Comparison of ENCODE assay signal across 33 cellular contexts in the genomic region with DNA sequence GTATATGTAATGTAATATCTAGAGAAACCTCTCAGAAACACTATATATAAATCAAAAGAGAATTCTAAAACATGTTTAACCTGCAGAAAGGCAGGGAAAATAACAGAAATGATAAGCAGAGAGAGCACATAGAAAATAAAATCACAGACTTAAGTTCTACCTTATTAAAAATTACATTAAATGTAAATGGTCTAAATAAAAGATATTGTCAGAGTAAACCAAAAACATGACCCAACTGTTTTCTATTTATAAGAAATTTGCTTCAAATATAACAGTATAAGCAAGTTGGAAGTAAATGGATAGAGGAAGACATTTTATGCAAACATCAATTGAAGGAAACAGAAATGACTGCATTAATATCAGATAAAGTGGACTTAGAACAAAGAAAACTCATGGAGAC. TPM values are rescaled to one million over a fixed set of nuclear protein-coding genes. Genes with fewer than 3 reads are reported as not detected.
DNase-seq lines count a peak whose midpoint lies in the region; ATAC-seq, FAIRE-seq and TF ChIP-seq lines count a peak whose summit lies in the region.
"Had no signal": no experiment of that assay in that cellular context is flagged by ENCODE, and none has a peak within 500 bp of the region (broad histone marks: within the 10 kb centered on the region; RNA-seq: fewer than 3 reads in every experiment).

No MANE protein-coding gene starts in this region.

- H3K4me3 ChIP-seq in adipocyte (ENCODE audit: low read length) = peak overlapping the region; percentile 19
- H3K4me3 ChIP-seq in K562 = no peak overlapping the region
- H3K4me3 ChIP-seq: A549; BLaER1; BLaER1 treated with 17β-estradiol and CSF1 and Interleukin-3, amounts not matched to agents 10 nM and 100 nM had no signal

- no peaks in the 10 kb centered on the region for H3K79me2 ChIP-seq in K562 (ENCODE audit: control insufficient read depth, insufficient read depth, low read length)

- no peaks in the 10 kb centered on the region for H3K27me3 Mint-ChIP-seq in activated CD8-positive, alpha-beta T cell treated with anti-CD3 and anti-CD28 coated beads, Interleukin-2, amount 10 ng/mL, durations not matched to agents 7 days and 5 days (ENCODE audit: low read depth)
- H3K27me3 Mint-ChIP-seq: B cell; CD4-positive, alpha-beta memory T cell; CD4-positive, alpha-beta T cell; CD4-positive, CD25-positive, alpha-beta regulatory T cell; CD8-positive, alpha-beta memory T cell had no signal

- no peak overlapping the region for H3K4me2 ChIP-seq in K562 (ENCODE audit: insufficient read depth, low read length)
- H3K4me2 ChIP-seq: A549; BLaER1; BLaER1 treated with 17β-estradiol and CSF1 and Interleukin-3, amounts not matched to agents 10 nM and 100 nM had no signal

- H2AFZ ChIP-seq in K562 (ENCODE audit: low read depth, low read length) = no peak overlapping the region

- H3K36me3 Mint-ChIP-seq in activated CD8-positive, alpha-beta T cell treated with anti-CD3 and anti-CD28 coated beads, Interleukin-2, amount 10 ng/mL, durations not matched to agents 7 days and 5 days (ENCODE audit: low read depth) = peaks cover 4% of the 10 kb centered on the region
- H3K36me3 Mint-ChIP-seq: CD14-positive monocyte; CD4-positive, CD25-positive, alpha-beta regulatory T cell had no signal

- H3K27ac ChIP-seq in K562 (ENCODE audit: extremely low read depth, low read depth, low read length) = no peak overlapping the region
- H3K27ac ChIP-seq: 22Rv1; A549; BLaER1; BLaER1 treated with 17β-estradiol and CSF1 and Interleukin-3, amounts not matched to agents 10 nM and 100 nM; C4-2B had no signal

- no peak for TF ChIP-seq RAD21 in K562 (CRISPR knock-in tag; conservative IDR thresholded peaks at IDR 0.05 in 1 of 2, IDR thresholded peaks at IDR 0.05 in 1 of 2)

- intact Hi-C loops in K562 (cut with micrococcal nuclease) = no loop called here

- no peaks in the 10 kb centered on the region for H3K9me1 ChIP-seq in K562 (ENCODE audit: control insufficient read depth, insufficient read depth, low read length)

- in situ Hi-C loops in K562 (cut with MboI) = no loop called here

- H3K27me3 ChIP-seq in adipocyte (replicated peaks; ENCODE audit: control insufficient read depth, insufficient read depth, low read length) (no peaks in the 10 kb centered on the region), K562 (ENCODE audit: control insufficient read depth in 2 of 2, insufficient read depth in 2 of 2, low read length in 2 of 2) (no peaks in the 10 kb centered on the region)
- H3K27me3 ChIP-seq: BE2C; BLaER1; BLaER1 treated with 17β-estradiol and CSF1 and Interleukin-3, amounts not matched to agents 10 nM and 100 nM had no signal

- H3K9me3 ChIP-seq in adipocyte (ENCODE audit: control insufficient read depth, low read length) (peaks cover 29% of the 10 kb centered on the region), K562 (replicated peaks; ENCODE audit: control insufficient read depth, insufficient read depth, low read depth, low read length) (no peaks in the 10 kb centered on the region; the same call in 1 of the 2 replicates)
- H3K9me3 ChIP-seq: BE2C, Caco-2 had no signal

- no peaks in the 10 kb centered on the region for H4K20me1 ChIP-seq in K562 (replicated peaks; ENCODE audit: control insufficient read depth, insufficient read depth, low read length)
- H4K20me1 ChIP-seq: BLaER1; BLaER1 treated with 17β-estradiol and CSF1 and Interleukin-3, amounts not matched to agents 10 nM and 100 nM had no signal

- H3K4me1 Mint-ChIP-seq in activated CD8-positive, alpha-beta T cell treated with anti-CD3 and anti-CD28 coated beads, Interleukin-2, amount 10 ng/mL, durations not matched to agents 7 days and 5 days (ENCODE audit: low read depth) = no peaks in the 10 kb centered on the region
- H3K4me1 Mint-ChIP-seq: B cell; CD14-positive monocyte; CD4-positive, alpha-beta memory T cell; CD4-positive, CD25-positive, alpha-beta regulatory T cell; CD8-positive, alpha-beta memory T cell had no signal

- H3K9ac ChIP-seq in adipocyte (ENCODE audit: low read length) (no peak overlapping the region), K562 (ENCODE audit: insufficient read depth in 1 of 2, low read depth in 2 of 2, low read length in 2 of 2) (no peak overlapping the region)
- H3K9ac ChIP-seq: BLaER1; BLaER1 treated with 17β-estradiol and CSF1 and Interleukin-3, amounts not matched to agents 10 nM and 100 nM had no signal

- H3K36me3 ChIP-seq in adipocyte (ENCODE audit: control insufficient read depth, insufficient read depth, low read length, severe bottlenecking) (peaks cover 3% of the 10 kb centered on the region), K562 (ENCODE audit: control insufficient read depth, insufficient read depth, low read length) (no peaks in the 10 kb centered on the region)
- H3K36me3 ChIP-seq: BE2C, BLaER1 had no signal

- FAIRE-seq in K562 (lab: Jason Lieb, UNC) = no peak
- FAIRE-seq: A204.1, A549, D721Med had no signal

- no peak overlapping the region for H3K27ac Mint-ChIP-seq in activated CD8-positive, alpha-beta T cell treated with anti-CD3 and anti-CD28 coated beads, Interleukin-2, amount 10 ng/mL, durations not matched to agents 7 days and 5 days
- H3K27ac Mint-ChIP-seq: B cell; CD14-positive monocyte; CD4-positive, alpha-beta memory T cell; CD4-positive, alpha-beta T cell; CD4-positive, CD25-positive, alpha-beta regulatory T cell; CD8-positive, alpha-beta memory T cell; CD8-positive, alpha-beta T cell had no signal

- POLR2A ChIA-PET in K562 (lab: Yijun Ruan, JAX) = no interaction called here
- POLR2A ChIA-PET in activated CD8-positive, alpha-beta T cell treated with anti-CD3 and anti-CD28 coated beads, Interleukin-2, amount 10 ng/mL, durations not matched to agents 7 days and 5 days (lab: Charles Lee) = no interaction called here

- TF ChIP-seq EP300 in K562 (IDR thresholded peaks at IDR 0.05; ENCODE audit: low read length) = no peak

- no peaks in the 10 kb centered on the region for H3K4me1 ChIP-seq in adipocyte (ENCODE audit: control insufficient read depth, insufficient read depth, low read length)
- H3K4me1 ChIP-seq in K562 (replicated peaks in 1 of 2; ENCODE audit: control insufficient read depth in 2 of 2, insufficient read depth in 2 of 2, low read length in 2 of 2) = no peaks in the 10 kb centered on the region
- H3K4me1 ChIP-seq: A549; BE2C; BLaER1; BLaER1 treated with 17β-estradiol and CSF1 and Interleukin-3, amounts not matched to agents 10 nM and 100 nM; Caco-2 had no signal

- CTCF ChIA-PET in K562 (lab: Yijun Ruan, JAX; ENCODE audit: low intra/inter-chr PET ratio) = no interaction called here
- CTCF ChIA-PET in activated CD8-positive, alpha-beta T cell treated with anti-CD3 and anti-CD28 coated beads, Interleukin-2, amount 10 ng/mL, durations not matched to agents 7 days and 5 days (lab: Charles Lee) = no interaction called here

- TF ChIP-seq CTCF in K562 (IDR thresholded peaks at IDR 0.05 in 2 of 3, conservative IDR thresholded peaks at IDR 0.05 in 1 of 3; ENCODE audit: insufficient read depth in 2 of 3, low read depth in 1 of 3, low read length in 3 of 3) = no peak

- DNase-seq in adipocyte (ENCODE audit: low read depth) = no peak
- DNase-seq in K562 (ENCODE audit: extremely low read depth in 1 of 4, low spot score in 3 of 4) = no peak
- no peak for DNase-seq in NCI-H1436 treated with DMSO at 0.1 percent for 48 hours (lab: John Stamatoyannopoulos, UW)
- DNase-seq in activated CD8-positive, alpha-beta T cell treated with anti-CD3 and anti-CD28 coated beads, Interleukin-2, amount 10 ng/mL, durations not matched to agents 7 days and 5 days = no peak
- DNase-seq: 8988T; ACHN; AML-193; BE2C; C1 segment of cervical spinal cord; Caco-2; Calu3; CD4-positive, alpha-beta memory T cell; CD4-positive, alpha-beta T cell; CD4-positive, CD25-positive, alpha-beta regulatory T cell; CD8-positive, alpha-beta memory T cell; CD8-positive, alpha-beta T cell; COR-L47; DMS 273 treated with DMSO at 0.1 percent for 48 hours; DMS153; DMS53; DMS79; DMS79 treated with DMSO at 0.1 percent for 48 hours; DND-41; EL had no signal

- TF ChIP-seq POLR2A in K562 (conservative IDR thresholded peaks at IDR 0.05) = no peak

- no TSS peak for BruUV-seq in K562 (replicated peaks; lab: Mats Ljungman, UMichigan)

- no peak for ATAC-seq in K562
- ATAC-seq in activated CD8-positive, alpha-beta T cell treated with anti-CD3 and anti-CD28 coated beads, Interleukin-2, amount 10 ng/mL, durations not matched to agents 7 days and 5 days = no peak
- ATAC-seq: A549; CD8-positive, alpha-beta T cell had no signal

- H3K9me3 Mint-ChIP-seq in activated CD8-positive, alpha-beta T cell treated with anti-CD3 and anti-CD28 coated beads, Interleukin-2, amount 10 ng/mL, durations not matched to agents 7 days and 5 days (ENCODE audit: insufficient read depth) = peaks cover 9% of the 10 kb centered on the region

- no peak overlapping the region for H3K4me3 Mint-ChIP-seq in activated CD8-positive, alpha-beta T cell treated with anti-CD3 and anti-CD28 coated beads, Interleukin-2, amount 10 ng/mL, durations not matched to agents 7 days and 5 days
- H3K4me3 Mint-ChIP-seq: B cell; CD14-positive monocyte; CD4-positive, alpha-beta memory T cell; CD4-positive, alpha-beta T cell; CD4-positive, CD25-positive, alpha-beta regulatory T cell; CD8-positive, alpha-beta memory T cell; CD8-positive, alpha-beta T cell had no signal

TF ChIP-seq in K562, 482 proteins besides CTCF, POLR2A, EP300 and RAD21:
- no peak for TF ChIP-seq ZNF561 (CRISPR knock-in tag; conservative IDR thresholded peaks at IDR 0.05)
- TF ChIP-seq ZNF507 (tag; conservative IDR thresholded peaks at IDR 0.05) = peak; percentile 96

RNA-seq across cellular contexts. Expression of a gene that starts 43.4 kb away (rescaled TPM):
- total RNA-seq in K562 (2011; cell fraction: chromatin; rRNA removed; ENCODE audit: low replicate concordance) = 5.6 and 8.3 TPM in 2 replicates
- total RNA-seq in K562 (2011; cell fraction: nucleolus; rRNA removed) = 1.6 and 2.3 TPM in 2 replicates
- 2.6 and 8.1 TPM in 2 replicates for total RNA-seq in K562 (2011; cell fraction: nucleoplasm; rRNA removed)
- total RNA-seq in K562 (2014; rRNA removed) = 2.3 and 2.4 TPM in 2 replicates
- total RNA-seq in K562 (2014; rRNA removed; fragmentation: Illumina TruSeq; extraction: Trizol) = 4.7 and 6.2 TPM in 2 replicates
- 4.0 and 4.5 TPM in 2 replicates for total RNA-seq in K562 (2015; rRNA removed; fragmentation: Illumina TruSeq; extraction: Trizol)
- total RNA-seq in K562 (2021) = 3.6 and 5.8 TPM in 2 replicates
- 2.3 and 5.9 TPM in 2 replicates for polyA plus RNA-seq in K562 (2011; rRNA removed)
- polyA plus RNA-seq in K562 (2011; cell fraction: cytosol; rRNA removed) = 0.93 and 0.97 TPM in 2 replicates
- polyA plus RNA-seq in K562 (2011; cell fraction: nucleus; rRNA removed) = 5.2 and 8.2 TPM in 2 replicates
- polyA plus RNA-seq in K562 (2012) = 3.0 and 4.3 TPM in 2 replicates
- 3.2 and 3.9 TPM in 2 replicates for polyA plus RNA-seq in K562 (2014; fragmentation: Illumina TruSeq; extraction: Trizol)
- 1 to 10 TPM; 1.3 to 2.1 TPM for polyA plus RNA-seq in K562 (2014; fragmentation: Nextera tagmentation; extraction: Ambion mirVana)
- 3.3 and 3.5 TPM in 2 replicates for polyA plus RNA-seq in K562 (2014; rRNA removed)
- 3.0 and 4.2 TPM in 2 replicates for polyA minus RNA-seq in K562 (2011; rRNA and poly(A)+ RNA removed)
- 1.4 and 5.5 TPM in 2 replicates for polyA minus RNA-seq in K562 (2011; cell fraction: cytosol; rRNA and poly(A)+ RNA removed)
- 5.0 and 5.3 TPM in 2 replicates for polyA minus RNA-seq in K562 (2011; cell fraction: nucleus; rRNA and poly(A)+ RNA removed)
- 1 to 10 TPM; 1.4 to 2.0 TPM for total RNA-seq in activated CD8-positive, alpha-beta T cell treated with anti-CD3 and anti-CD28 coated beads, Interleukin-2, amount 10 ng/mL, durations not matched to agents 7 days and 5 days
- polyA plus RNA-seq: CD14-positive monocyte had no signal
